Comparison of ENCODE assay signal across 23 cellular contexts in the genomic region with DNA sequence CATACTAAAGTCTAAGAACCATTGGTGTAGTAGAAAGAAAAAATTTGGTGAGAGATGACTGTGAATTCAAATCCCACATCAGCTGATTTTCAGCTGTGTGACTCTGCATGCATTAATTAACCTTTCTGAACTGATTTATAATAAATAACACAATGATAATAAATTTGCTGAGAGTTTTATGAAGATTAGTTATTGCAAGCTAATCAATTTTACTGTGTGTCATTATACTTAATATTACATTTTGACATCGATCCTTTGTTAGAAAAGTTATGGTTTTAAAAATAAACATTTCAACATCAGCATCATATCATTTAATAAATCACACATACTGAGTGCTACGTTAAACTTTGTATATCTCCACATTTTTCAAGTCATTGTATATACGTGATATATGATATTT.
"Had no signal": no experiment of that assay in that cellular context is flagged by ENCODE, and none has a peak within 500 bp of the region (broad histone marks: within the 10 kb centered on the region; RNA-seq: fewer than 3 reads in every experiment).

No MANE protein-coding gene starts in this region.

- H3K27ac ChIP-seq: KMS-11, SJSA1, SK-N-MC had no signal

- DNase-seq: Kasumi-1, MM.1S, MV-4-11, NCI-H1048, NCI-H1105, NCI-H1417, NCI-H1436 treated with DMSO at 0.1 percent for 48 hours, NCI-H1694, NCI-H187 treated with DMSO at 0.1 percent for 48 hours, NCI-H2029 treated with DMSO at 0.1 percent for 48 hours, NCI-H2171 treated with DMSO at 0.1 percent for 48 hours, NCI-H345, NCI-H446 treated with DMSO at 0.1 percent for 48 hours, NCI-H524, NCI-H69, NCI-H774, Right ventricle myocardium superior, RPMI8226, SIG-M5 had no signal

- H3K27me3 ChIP-seq: SJSA1 had no signal

- H3K9me3 ChIP-seq: SJSA1 had no signal

- H3K36me3 ChIP-seq: SJSA1 had no signal

- H3K4me1 ChIP-seq: SJSA1 had no signal

- H3K9ac ChIP-seq: KMS-11 had no signal

- FAIRE-seq: RCC 7860 had no signal

- H3K4me3 ChIP-seq: SJSA1, SK-N-MC had no signal

- H3K4me2 ChIP-seq: KMS-11 had no signal
